ENCODE assay signal across 12 cellular contexts in genomic region chr4:24642941-24643628, GRCh38. TPM values are rescaled to one million over a fixed set of nuclear protein-coding genes. Genes with fewer than 3 reads are reported as not detected.
DNase-seq lines count a peak whose midpoint lies in the region; ATAC-seq and TF ChIP-seq lines count a peak whose summit lies in the region.
"Had no signal": no experiment of that assay in that cellular context is flagged by ENCODE, and none has a peak within 500 bp of the region (broad histone marks: within the 10 kb centered on the region; RNA-seq: fewer than 3 reads in every experiment).

No MANE protein-coding gene starts in this region.

- in situ Hi-C loops in brain microvascular endothelial cell (cut with HindIII; ENCODE audit: low pct_ligation_motif_present, low sequenced_read_pairs) = no loop called here

- TF ChIP-seq CTCF in brain microvascular endothelial cell (IDR thresholded peaks at IDR 0.05; ENCODE audit: low read depth, low read length, missing control alignments) (no peak), lower lobe of right lung (IDR thresholded peaks at IDR 0.05) (no peak)

- H3K9me3 ChIP-seq in lower lobe of right lung = no peaks in the 10 kb centered on the region
- H3K9me3 ChIP-seq: transverse colon had no signal

- H3K27ac ChIP-seq in brain microvascular endothelial cell (peak overlapping the region; percentile 49), lower lobe of right lung (no peak overlapping the region)

- H3K27me3 ChIP-seq in brain microvascular endothelial cell (replicated peaks) (no peaks in the 10 kb centered on the region), lower lobe of right lung (ENCODE audit: low read depth) (no peaks in the 10 kb centered on the region)
- H3K27me3 ChIP-seq: transverse colon had no signal

- H3K4me1 ChIP-seq in lower lobe of right lung = peaks cover 8% of the 10 kb centered on the region

- peak; percentile 62 for ATAC-seq in HG02588 (IDR thresholded peaks at IDR 0.05; ENCODE audit: unreplicated experiment)
- ATAC-seq in lower lobe of right lung = peak; percentile 70 to 77
- no peak for ATAC-seq in HG02852 (IDR thresholded peaks at IDR 0.05; ENCODE audit: unreplicated experiment)
- ATAC-seq in GM19395 (IDR thresholded peaks at IDR 0.05; ENCODE audit: unreplicated experiment) = no peak

- H3K36me3 ChIP-seq in brain microvascular endothelial cell (replicated peaks) = no peaks in the 10 kb centered on the region
- no peaks in the 10 kb centered on the region for H3K36me3 ChIP-seq in lower lobe of right lung
- H3K36me3 ChIP-seq: transverse colon had no signal

- intact Hi-C loops in lower lobe of right lung (cut with DNase I) = no loop called here

- H3K4me3 ChIP-seq in brain microvascular endothelial cell (ENCODE audit: low read depth, low read length) = no peak overlapping the region
- no peak overlapping the region for H3K4me3 ChIP-seq in lower lobe of right lung
- H3K4me3 ChIP-seq: transverse colon had no signal

- DNase-seq in DMS53 (lab: John Stamatoyannopoulos, UW) (peak; percentile 84), brain microvascular endothelial cell (peak; percentile 78), lower lobe of right lung (no peak), NK-92 (lab: John Stamatoyannopoulos, UW; ENCODE audit: unreplicated experiment) (no peak)
- DNase-seq in stimulated activated CD8-positive, alpha-beta memory T cell treated with anti-CD3 and anti-CD28 coated beads, Interleukin-4, amount 100 ng/mL, for 48 hours = no peak
- DNase-seq: effector CD8-positive, alpha-beta T cell; NCI-H2171 treated with DMSO at 0.1 percent for 48 hours; stimulated activated CD4-positive, alpha-beta T cell treated with anti-CD3 and anti-CD28 coated beads, Interleukin-4, amount 100 ng/mL, for 1 hour; transverse colon had no signal

RNA-seq across cellular contexts. Expression of gene DHX15, which starts 58.7 kb away (rescaled TPM):
- total RNA-seq in lower lobe of right lung = 93.2 TPM

Comparison
In these comparisons a context has a peak if more than half of its experiments do, and no peak if none do; other contexts are left out.
1. DNase-seq: peak in DMS53 (single experiment) and brain microvascular endothelial cell (single experiment); none in lower lobe of right lung (single experiment), stimulated activated CD8-positive, alpha-beta memory T cell treated with anti-CD3 and anti-CD28 coated beads, Interleukin-4, amount 100 ng/mL, for 48 hours (single experiment) and NK-92 (single experiment).
2. ATAC-seq: peak in HG02588 (single experiment) and lower lobe of right lung (2 of 2); none in HG02852 (single experiment) and GM19395 (single experiment).